8 cellular contexts compared by ENCODE assay signal in genomic region chr3:33437556-33438283, GRCh38. TPM values are rescaled to one million over a fixed set of nuclear protein-coding genes. Genes with fewer than 3 reads are reported as not detected.
A peak's percentile ranks its signal among the peaks of the same experiment; 100 is the strongest.
DNase-seq lines count a peak whose midpoint lies in the region; ATAC-seq and TF ChIP-seq lines count a peak whose summit lies in the region.

No MANE protein-coding gene starts in this region.

- no peak overlapping the region for H4K91ac ChIP-seq in mesenchymal stem cell (ENCODE audit: low read length)

- no peaks in the 10 kb centered on the region for H3K36me3 ChIP-seq in BE2C
- H3K36me3 ChIP-seq in brain microvascular endothelial cell (replicated peaks): peaks cover 5% of the 10 kb centered on the region
- peaks cover 0 to 3% of the 10 kb centered on the region in 2 experiments for H3K36me3 ChIP-seq in mesenchymal stem cell (ENCODE audit: control insufficient read depth in 1 of 2, insufficient read depth in 2 of 2, low read depth in 1 of 2, low read length in 2 of 2)

- no peak overlapping the region for H4K8ac ChIP-seq in mesenchymal stem cell (ENCODE audit: low read length)

- ATAC-seq in GM21423 (IDR thresholded peaks at IDR 0.05; ENCODE audit: unreplicated experiment): no peak
- ATAC-seq in GM18517 (IDR thresholded peaks at IDR 0.05; ENCODE audit: unreplicated experiment): no peak

- H3K4me2 ChIP-seq in mesenchymal stem cell (ENCODE audit: low read length, poor library complexity, severe bottlenecking): peak overlapping the region; percentile 52

- no peak overlapping the region for H3K23ac ChIP-seq in mesenchymal stem cell (ENCODE audit: low read length in 2 of 2)

- no peak overlapping the region for H2AFZ ChIP-seq in mesenchymal stem cell (ENCODE audit: low read depth, low read length)

- peaks cover 1% of the 10 kb centered on the region for H3K79me1 ChIP-seq in mesenchymal stem cell (replicated peaks; ENCODE audit: low read length, poor library complexity, severe bottlenecking)

- no peak overlapping the region for H3K14ac ChIP-seq in mesenchymal stem cell (ENCODE audit: low read length in 2 of 2)

- H2BK12ac ChIP-seq in mesenchymal stem cell (ENCODE audit: low read length in 2 of 2): no peak overlapping the region

- peak overlapping the region; percentile 97 for H3K9ac ChIP-seq in mesenchymal stem cell (ENCODE audit: low read length)

- H2BK5ac ChIP-seq in mesenchymal stem cell (ENCODE audit: low read depth, low read length, poor library complexity, severe bottlenecking): no peak overlapping the region

- H3K18ac ChIP-seq in mesenchymal stem cell (ENCODE audit: low read depth in 1 of 2, low read length in 2 of 2): no peak overlapping the region

- H3K9me3 ChIP-seq in BE2C (no peaks in the 10 kb centered on the region), mesenchymal stem cell (ENCODE audit: control insufficient read depth, low read length) (no peaks in the 10 kb centered on the region)

- H3K4ac ChIP-seq in mesenchymal stem cell (ENCODE audit: low read depth in 1 of 2, low read length in 2 of 2): no peak overlapping the region

- H3K4me1 ChIP-seq in BE2C: no peaks in the 10 kb centered on the region
- peaks cover 10% of the 10 kb centered on the region for H3K4me1 ChIP-seq in mesenchymal stem cell (ENCODE audit: control insufficient read depth, insufficient read depth, low read depth, low read length)

- H3K27ac ChIP-seq in brain microvascular endothelial cell (peak overlapping the region; percentile 89), mesenchymal stem cell (ENCODE audit: low read length, poor library complexity, severe bottlenecking) (no peak overlapping the region)

- no peaks in the 10 kb centered on the region for H3K27me3 ChIP-seq in BE2C
- no peaks in the 10 kb centered on the region for H3K27me3 ChIP-seq in brain microvascular endothelial cell (replicated peaks)
- H3K27me3 ChIP-seq in mesenchymal stem cell (ENCODE audit: control insufficient read depth in 1 of 2, insufficient read depth in 1 of 2, low read length in 2 of 2): no peaks in the 10 kb centered on the region

- TF ChIP-seq CTCF in BE2C (IDR thresholded peaks at IDR 0.05; ENCODE audit: low read depth, low read length) (no peak), brain microvascular endothelial cell (IDR thresholded peaks at IDR 0.05; ENCODE audit: low read depth, low read length, missing control alignments) (no peak)

- DNase-seq in BE2C (no peak), brain microvascular endothelial cell (peak; percentile 80), mesenchymal stem cell (peak; percentile 74), NCI-H748 (lab: John Stamatoyannopoulos, UW; ENCODE audit: unreplicated experiment) (no peak), SK-N-DZ (ENCODE audit: low spot score) (no peak)
- no peak for DNase-seq in Jurkat, Clone E6-1 (ENCODE audit: low read depth, low spot score)

- in situ Hi-C loops in brain microvascular endothelial cell (cut with HindIII; ENCODE audit: low pct_ligation_motif_present, low sequenced_read_pairs): no loop called here

- H3K4me3 ChIP-seq in BE2C (ENCODE audit: low read depth, low read length) (peak overlapping the region; percentile 83), brain microvascular endothelial cell (ENCODE audit: low read depth, low read length) (peak overlapping the region; percentile 94), mesenchymal stem cell (ENCODE audit: insufficient read depth in 1 of 2, low read depth in 1 of 2, low read length in 2 of 2) (peak overlapping the region in 1 of 2 experiments; percentile 97)
- H3K4me3 ChIP-seq in Jurkat, Clone E6-1 (ENCODE audit: low read length): peak overlapping the region; percentile 96

- 71% methylated on average over 2 of the region's 3 CpGs for WGBS in mesenchymal stem cell

- no peak overlapping the region for H2AK5ac ChIP-seq in mesenchymal stem cell (ENCODE audit: low read length, severe bottlenecking)

- H2BK15ac ChIP-seq in mesenchymal stem cell (ENCODE audit: low read depth, poor library complexity, severe bottlenecking): no peak overlapping the region

- no peak overlapping the region for H2BK120ac ChIP-seq in mesenchymal stem cell (ENCODE audit: low read depth, low read length)

RNA-seq across cellular contexts. Expression of gene UBP1, which starts 2.5 kb away (rescaled TPM):
- polyA plus RNA-seq in BE2C (2012; ENCODE audit: insufficient read depth, insufficient read length, low read depth): 36.4 TPM
- polyA plus RNA-seq in Jurkat, Clone E6-1 (2012; ENCODE audit: insufficient read depth, insufficient read length): 65.1 TPM
- polyA plus RNA-seq in mesenchymal stem cell (2013, experiment 1 of 2): 82.8 TPM
- polyA plus RNA-seq in mesenchymal stem cell (2013, experiment 2 of 2): 76.9 TPM
- 43.0 and 51.4 TPM in 2 replicates for polyA plus RNA-seq in SK-N-DZ (2014; cell fraction: cytosol; rRNA removed)
- polyA plus RNA-seq in SK-N-DZ (2014; cell fraction: nucleus; rRNA removed): 122 and 216 TPM in 2 replicates

Comparison
In these comparisons a context has a peak if more than half of its experiments do, and no peak if none do; other contexts are left out.
1. DNase-seq: peak in brain microvascular endothelial cell (single experiment) and mesenchymal stem cell (single experiment); none in BE2C (single experiment), Jurkat, Clone E6-1 (single experiment), NCI-H748 (single experiment) and SK-N-DZ (single experiment).